ENCODE assay signal across 25 cellular contexts in the genomic region with DNA sequence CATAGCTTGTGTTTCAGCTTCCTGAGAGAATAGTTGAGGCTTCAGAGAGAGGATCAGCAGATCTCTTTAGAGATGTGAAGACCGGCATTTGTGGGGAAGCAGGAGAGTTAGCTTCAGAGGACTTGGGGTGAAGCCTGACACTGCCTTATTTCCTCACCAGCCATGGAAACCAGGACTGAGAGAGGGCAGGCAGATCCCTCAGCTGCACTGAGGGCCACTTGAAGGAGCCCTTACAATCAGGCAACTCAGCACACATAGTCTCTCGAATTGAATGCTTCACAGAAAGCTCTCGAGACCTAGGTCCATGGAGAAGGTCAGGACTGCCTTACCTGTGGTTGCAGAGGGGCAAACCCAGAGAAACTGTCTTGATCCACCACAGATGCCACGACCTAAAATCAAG. TPM values are rescaled to one million over a fixed set of nuclear protein-coding genes. Genes with fewer than 3 reads are reported as not detected.
DNase-seq lines count a peak whose midpoint lies in the region; ATAC-seq, FAIRE-seq and TF ChIP-seq lines count a peak whose summit lies in the region.
"Had no signal": no experiment of that assay in that cellular context is flagged by ENCODE, and none has a peak within 500 bp of the region (broad histone marks: within the 10 kb centered on the region; RNA-seq: fewer than 3 reads in every experiment).

No MANE protein-coding gene starts in this region.

- 0 out of 2 replicates have a peak, but pooled peaks cover 7% of the 10 kb centered on the region for H3K79me2 ChIP-seq in PC-9 (ENCODE audit: low read depth)

- 0 out of 2 replicates have a peak, but pooled peaks have one; percentile 38 for TF ChIP-seq POLR2A in GM12892 (IDR thresholded peaks at IDR 0.05; ENCODE audit: low read depth, low read length)

- no peaks in the 10 kb centered on the region for H3K27me3 ChIP-seq in PC-9 (ENCODE audit: insufficient read depth, low read depth)
- H3K27me3 ChIP-seq in tibial artery, result no peaks in the 10 kb centered on the region
- H3K27me3 ChIP-seq: SJCRH30 had no signal

- H3K9me3 ChIP-seq in PC-9 (ENCODE audit: insufficient read depth, low read depth) (no peaks in the 10 kb centered on the region), tibial artery (no peaks in the 10 kb centered on the region)
- H3K9me3 ChIP-seq: HAP-1, SJCRH30 had no signal

- POLR2A ChIA-PET in PC-9 (lab: Charles Lee; ENCODE audit: unreplicated experiment), result interaction anchor here (0.5 to 0.7 kb wide), 5 partner anchors 19 to 817 kb away, joined by 3 to 7 read pairs (median 4); no protein-coding TSS in a partner anchor

- no peaks in the 10 kb centered on the region for H3K36me3 ChIP-seq in PC-9 (ENCODE audit: low read depth)
- no peaks in the 10 kb centered on the region for H3K36me3 ChIP-seq in tibial artery
- H3K36me3 ChIP-seq: HAP-1, SJCRH30 had no signal

- no peaks in the 10 kb centered on the region for H3K9me2 ChIP-seq in PC-9 (ENCODE audit: insufficient read depth)

- no peak for ATAC-seq in esophagus mucosa
- ATAC-seq: GM23338, Panc1 had no signal

- no peak for TF ChIP-seq CTCF in PC-9 (conservative IDR thresholded peaks at IDR 0.05)
- no peak for TF ChIP-seq CTCF in tibial artery (IDR thresholded peaks at IDR 0.05)
- no peak for TF ChIP-seq CTCF in GM20000 (IDR thresholded peaks at IDR 0.05; ENCODE audit: extremely low read depth, missing control alignments)

- H3K4me2 ChIP-seq in PC-9, result no peak overlapping the region
- H3K4me2 ChIP-seq: GM23338, KMS-11 had no signal

- intact Hi-C loops in PC-9 (cut with micrococcal nuclease; ENCODE audit: unreplicated experiment), result no loop called here
- intact Hi-C loops in tibial artery (cut with DNase I; ENCODE audit: low total_unique reads), result no loop called here

- no peak overlapping the region for H2AFZ ChIP-seq in PC-9
- H2AFZ ChIP-seq: GM23338 had no signal

- H3K4me1 ChIP-seq in PC-9 (replicated peaks; ENCODE audit: insufficient read depth), result peaks cover 35% of the 10 kb centered on the region
- H3K4me1 ChIP-seq in tibial artery, result peaks cover 0 to 54% (median 20%) of the 10 kb centered on the region in 4 donors
- H3K4me1 ChIP-seq: HAP-1 had no signal

- peaks cover 21% of the 10 kb centered on the region; the same call in 1 of the 2 replicates for H3F3A ChIP-seq in PC-9 (ENCODE audit: insufficient read depth, low read depth)

- DNase-seq in GM12892 (ENCODE audit: insufficient read length) (no peak), PC-9 (no peak), epithelial cell of prostate (ENCODE audit: low read depth, low spot score) (no peak), tibial artery (no peak), foreskin melanocyte (no peak), GM20000 (ENCODE audit: low spot score) (no peak)
- DNase-seq: ACHN; C1 segment of cervical spinal cord; Calu3; CD8-positive, alpha-beta memory T cell; DMS153; NCI-H1092 treated with DMSO at 0.1 percent for 48 hours; NCI-H1436 treated with DMSO at 0.1 percent for 48 hours; NCI-H1930; NCI-H2227 treated with DMSO at 0.1 percent for 48 hours; NCI-H510A; NCI-H748 treated with DMSO at 0.1 percent for 48 hours; SJCRH30 had no signal

- no TSS peak for BruUV-seq in PC-9 (replicated peaks; lab: Mats Ljungman, UMichigan)

- no peaks in the 10 kb centered on the region for H4K20me1 ChIP-seq in PC-9 (ENCODE audit: insufficient read depth)

- H3K4me3 ChIP-seq in PC-9 (no peak overlapping the region), tibial artery (no peak overlapping the region)
- H3K4me3 ChIP-seq: GM23338, HAP-1, SJCRH30 had no signal

- CTCF ChIA-PET in PC-9 (lab: Charles Lee), result interaction anchor here (1.2 kb wide), 1 partner anchor 336 kb away, joined by 4 read pairs; no protein-coding TSS in a partner anchor

- FAIRE-seq in GM12892 (lab: Jason Lieb, UNC), result no peak
- FAIRE-seq: GM12891 had no signal

- H3K27ac ChIP-seq in PC-9 (peak overlapping the region; percentile 94), epithelial cell of prostate (peak overlapping the region; percentile 82), tibial artery (peak overlapping the region; percentile 11)
- H3K27ac ChIP-seq: KMS-11, SJCRH30 had no signal

RNA-seq across cellular contexts. Expression of a gene that starts 19.8 kb away (rescaled TPM):
- 97.2 TPM for polyA plus RNA-seq in GM12892 (2012; ENCODE audit: missing spikeins)
- total RNA-seq in PC-9 (2021) (54.3 and 65.5 TPM in 2 replicates), esophagus mucosa (8.3 TPM)
- total RNA-seq: G401, GM23338 had no signal
- polyA plus RNA-seq: GM23338 had no signal

Comparison
In these comparisons a context has a peak if more than half of its experiments do, and no peak if none do; other contexts are left out.
1. H3K27ac ChIP-seq: peak in every context shown above with its lines; median percentile 94 in PC-9; 82 in epithelial cell of prostate; 11 in tibial artery.